In the genomic region with DNA sequence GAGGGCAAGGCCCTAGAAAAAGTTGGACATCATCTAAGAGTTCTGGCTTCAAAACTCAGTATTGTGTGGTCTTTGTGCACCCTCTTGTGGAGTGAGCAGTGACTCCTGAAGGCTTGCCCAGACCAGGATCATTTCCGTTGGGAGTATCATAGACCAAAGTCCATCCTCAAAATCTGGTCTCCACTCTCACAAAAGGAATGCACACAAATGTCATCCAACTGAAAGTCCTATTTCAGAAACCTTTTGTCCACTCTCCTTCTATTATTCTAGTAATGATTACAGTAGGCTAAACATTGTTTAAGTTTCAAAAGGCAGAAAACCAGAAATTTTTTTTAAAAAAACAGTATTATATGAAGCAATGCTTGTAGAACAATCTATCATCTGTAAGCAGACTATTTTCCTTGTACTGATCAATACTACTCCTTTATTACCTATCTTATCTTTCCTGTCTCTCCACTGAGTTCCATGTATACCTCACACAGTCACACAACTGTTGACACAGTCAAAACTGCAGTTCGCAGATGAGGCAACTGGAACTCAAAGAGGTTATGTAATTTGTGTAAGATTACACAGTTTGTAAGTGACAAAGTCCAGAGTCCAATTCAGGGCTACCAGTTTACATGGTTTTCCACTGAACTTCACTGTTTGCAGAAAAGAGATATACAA, we compare ENCODE assay signal across 1 cellular context.
A peak's percentile ranks its signal among the peaks of the same experiment; 100 is the strongest.
TF ChIP-seq lines count a peak whose summit lies in the region.

No MANE protein-coding gene starts in this region.

TF ChIP-seq in K562, 482 proteins besides CTCF, POLR2A, EP300 and RAD21 (continued from another document):
- TF ChIP-seq, protein P1, sequence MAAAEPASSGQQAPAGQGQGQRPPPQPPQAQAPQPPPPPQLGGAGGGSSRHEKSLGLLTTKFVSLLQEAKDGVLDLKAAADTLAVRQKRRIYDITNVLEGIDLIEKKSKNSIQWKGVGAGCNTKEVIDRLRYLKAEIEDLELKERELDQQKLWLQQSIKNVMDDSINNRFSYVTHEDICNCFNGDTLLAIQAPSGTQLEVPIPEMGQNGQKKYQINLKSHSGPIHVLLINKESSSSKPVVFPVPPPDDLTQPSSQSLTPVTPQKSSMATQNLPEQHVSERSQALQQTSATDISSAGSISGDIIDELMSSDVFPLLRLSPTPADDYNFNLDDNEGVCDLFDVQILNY (CRISPR knock-in tag; IDR thresholded peaks at IDR 0.05), result no peak
- TF ChIP-seq, protein P2, sequence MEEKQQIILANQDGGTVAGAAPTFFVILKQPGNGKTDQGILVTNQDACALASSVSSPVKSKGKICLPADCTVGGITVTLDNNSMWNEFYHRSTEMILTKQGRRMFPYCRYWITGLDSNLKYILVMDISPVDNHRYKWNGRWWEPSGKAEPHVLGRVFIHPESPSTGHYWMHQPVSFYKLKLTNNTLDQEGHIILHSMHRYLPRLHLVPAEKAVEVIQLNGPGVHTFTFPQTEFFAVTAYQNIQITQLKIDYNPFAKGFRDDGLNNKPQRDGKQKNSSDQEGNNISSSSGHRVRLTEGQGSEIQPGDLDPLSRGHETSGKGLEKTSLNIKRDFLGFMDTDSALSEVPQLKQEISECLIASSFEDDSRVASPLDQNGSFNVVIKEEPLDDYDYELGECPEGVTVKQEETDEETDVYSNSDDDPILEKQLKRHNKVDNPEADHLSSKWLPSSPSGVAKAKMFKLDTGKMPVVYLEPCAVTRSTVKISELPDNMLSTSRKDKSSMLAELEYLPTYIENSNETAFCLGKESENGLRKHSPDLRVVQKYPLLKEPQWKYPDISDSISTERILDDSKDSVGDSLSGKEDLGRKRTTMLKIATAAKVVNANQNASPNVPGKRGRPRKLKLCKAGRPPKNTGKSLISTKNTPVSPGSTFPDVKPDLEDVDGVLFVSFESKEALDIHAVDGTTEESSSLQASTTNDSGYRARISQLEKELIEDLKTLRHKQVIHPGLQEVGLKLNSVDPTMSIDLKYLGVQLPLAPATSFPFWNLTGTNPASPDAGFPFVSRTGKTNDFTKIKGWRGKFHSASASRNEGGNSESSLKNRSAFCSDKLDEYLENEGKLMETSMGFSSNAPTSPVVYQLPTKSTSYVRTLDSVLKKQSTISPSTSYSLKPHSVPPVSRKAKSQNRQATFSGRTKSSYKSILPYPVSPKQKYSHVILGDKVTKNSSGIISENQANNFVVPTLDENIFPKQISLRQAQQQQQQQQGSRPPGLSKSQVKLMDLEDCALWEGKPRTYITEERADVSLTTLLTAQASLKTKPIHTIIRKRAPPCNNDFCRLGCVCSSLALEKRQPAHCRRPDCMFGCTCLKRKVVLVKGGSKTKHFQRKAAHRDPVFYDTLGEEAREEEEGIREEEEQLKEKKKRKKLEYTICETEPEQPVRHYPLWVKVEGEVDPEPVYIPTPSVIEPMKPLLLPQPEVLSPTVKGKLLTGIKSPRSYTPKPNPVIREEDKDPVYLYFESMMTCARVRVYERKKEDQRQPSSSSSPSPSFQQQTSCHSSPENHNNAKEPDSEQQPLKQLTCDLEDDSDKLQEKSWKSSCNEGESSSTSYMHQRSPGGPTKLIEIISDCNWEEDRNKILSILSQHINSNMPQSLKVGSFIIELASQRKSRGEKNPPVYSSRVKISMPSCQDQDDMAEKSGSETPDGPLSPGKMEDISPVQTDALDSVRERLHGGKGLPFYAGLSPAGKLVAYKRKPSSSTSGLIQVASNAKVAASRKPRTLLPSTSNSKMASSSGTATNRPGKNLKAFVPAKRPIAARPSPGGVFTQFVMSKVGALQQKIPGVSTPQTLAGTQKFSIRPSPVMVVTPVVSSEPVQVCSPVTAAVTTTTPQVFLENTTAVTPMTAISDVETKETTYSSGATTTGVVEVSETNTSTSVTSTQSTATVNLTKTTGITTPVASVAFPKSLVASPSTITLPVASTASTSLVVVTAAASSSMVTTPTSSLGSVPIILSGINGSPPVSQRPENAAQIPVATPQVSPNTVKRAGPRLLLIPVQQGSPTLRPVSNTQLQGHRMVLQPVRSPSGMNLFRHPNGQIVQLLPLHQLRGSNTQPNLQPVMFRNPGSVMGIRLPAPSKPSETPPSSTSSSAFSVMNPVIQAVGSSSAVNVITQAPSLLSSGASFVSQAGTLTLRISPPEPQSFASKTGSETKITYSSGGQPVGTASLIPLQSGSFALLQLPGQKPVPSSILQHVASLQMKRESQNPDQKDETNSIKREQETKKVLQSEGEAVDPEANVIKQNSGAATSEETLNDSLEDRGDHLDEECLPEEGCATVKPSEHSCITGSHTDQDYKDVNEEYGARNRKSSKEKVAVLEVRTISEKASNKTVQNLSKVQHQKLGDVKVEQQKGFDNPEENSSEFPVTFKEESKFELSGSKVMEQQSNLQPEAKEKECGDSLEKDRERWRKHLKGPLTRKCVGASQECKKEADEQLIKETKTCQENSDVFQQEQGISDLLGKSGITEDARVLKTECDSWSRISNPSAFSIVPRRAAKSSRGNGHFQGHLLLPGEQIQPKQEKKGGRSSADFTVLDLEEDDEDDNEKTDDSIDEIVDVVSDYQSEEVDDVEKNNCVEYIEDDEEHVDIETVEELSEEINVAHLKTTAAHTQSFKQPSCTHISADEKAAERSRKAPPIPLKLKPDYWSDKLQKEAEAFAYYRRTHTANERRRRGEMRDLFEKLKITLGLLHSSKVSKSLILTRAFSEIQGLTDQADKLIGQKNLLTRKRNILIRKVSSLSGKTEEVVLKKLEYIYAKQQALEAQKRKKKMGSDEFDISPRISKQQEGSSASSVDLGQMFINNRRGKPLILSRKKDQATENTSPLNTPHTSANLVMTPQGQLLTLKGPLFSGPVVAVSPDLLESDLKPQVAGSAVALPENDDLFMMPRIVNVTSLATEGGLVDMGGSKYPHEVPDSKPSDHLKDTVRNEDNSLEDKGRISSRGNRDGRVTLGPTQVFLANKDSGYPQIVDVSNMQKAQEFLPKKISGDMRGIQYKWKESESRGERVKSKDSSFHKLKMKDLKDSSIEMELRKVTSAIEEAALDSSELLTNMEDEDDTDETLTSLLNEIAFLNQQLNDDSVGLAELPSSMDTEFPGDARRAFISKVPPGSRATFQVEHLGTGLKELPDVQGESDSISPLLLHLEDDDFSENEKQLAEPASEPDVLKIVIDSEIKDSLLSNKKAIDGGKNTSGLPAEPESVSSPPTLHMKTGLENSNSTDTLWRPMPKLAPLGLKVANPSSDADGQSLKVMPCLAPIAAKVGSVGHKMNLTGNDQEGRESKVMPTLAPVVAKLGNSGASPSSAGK (IDR thresholded peaks at IDR 0.05), result no peak
- TF ChIP-seq STAG1 (CRISPR knock-in tag; IDR thresholded peaks at IDR 0.05; ENCODE audit: borderline replicate concordance) (peak; percentile 18; the same call in 1 of the 2 replicates), NCOA6 (IDR thresholded peaks at IDR 0.05) (no peak), PHF20 (IDR thresholded peaks at IDR 0.05; ENCODE audit: partially characterized antibody) (no peak), CAMTA2 (CRISPR knock-in tag; conservative IDR thresholded peaks at IDR 0.05) (no peak), XRCC3 (IDR thresholded peaks at IDR 0.05) (no peak), GATA2 (CRISPR knock-in tag; IDR thresholded peaks at IDR 0.05) (no peak)
- TF ChIP-seq, protein P3, sequence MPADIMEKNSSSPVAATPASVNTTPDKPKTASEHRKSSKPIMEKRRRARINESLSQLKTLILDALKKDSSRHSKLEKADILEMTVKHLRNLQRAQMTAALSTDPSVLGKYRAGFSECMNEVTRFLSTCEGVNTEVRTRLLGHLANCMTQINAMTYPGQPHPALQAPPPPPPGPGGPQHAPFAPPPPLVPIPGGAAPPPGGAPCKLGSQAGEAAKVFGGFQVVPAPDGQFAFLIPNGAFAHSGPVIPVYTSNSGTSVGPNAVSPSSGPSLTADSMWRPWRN (IDR thresholded peaks at IDR 0.05; ENCODE audit: low read depth), result no peak
